ENCODE assay signal across 1 cellular context in the genomic region with DNA sequence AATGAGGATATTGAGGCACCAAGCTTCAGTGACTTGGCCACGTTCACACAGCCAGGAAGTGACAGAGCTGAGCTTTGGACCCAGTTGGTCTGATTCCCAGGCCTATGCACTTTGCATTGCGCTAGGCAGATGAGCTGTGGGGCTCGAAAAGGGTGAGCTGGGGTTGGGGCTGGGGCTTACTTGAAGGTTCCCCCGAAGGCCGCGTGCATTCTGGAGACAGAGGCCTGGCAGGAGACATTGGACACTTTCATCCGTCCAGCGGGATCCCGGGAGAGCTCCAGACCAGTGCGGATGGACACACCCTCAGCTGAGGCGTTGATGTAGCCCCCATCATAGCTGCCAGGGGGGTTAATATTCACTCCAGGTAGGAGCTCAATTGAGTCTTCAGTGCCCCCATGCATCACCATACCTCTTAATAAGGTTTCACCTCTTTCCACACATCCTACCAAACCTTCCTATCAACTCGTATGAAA.
TF ChIP-seq lines count a peak whose summit lies in the region.

No MANE protein-coding gene starts in this region.

TF ChIP-seq in HepG2, 621 proteins besides CTCF, POLR2A, EP300 and RAD21 (continued from another document and continues in another):
- TF ChIP-seq, protein P1, sequence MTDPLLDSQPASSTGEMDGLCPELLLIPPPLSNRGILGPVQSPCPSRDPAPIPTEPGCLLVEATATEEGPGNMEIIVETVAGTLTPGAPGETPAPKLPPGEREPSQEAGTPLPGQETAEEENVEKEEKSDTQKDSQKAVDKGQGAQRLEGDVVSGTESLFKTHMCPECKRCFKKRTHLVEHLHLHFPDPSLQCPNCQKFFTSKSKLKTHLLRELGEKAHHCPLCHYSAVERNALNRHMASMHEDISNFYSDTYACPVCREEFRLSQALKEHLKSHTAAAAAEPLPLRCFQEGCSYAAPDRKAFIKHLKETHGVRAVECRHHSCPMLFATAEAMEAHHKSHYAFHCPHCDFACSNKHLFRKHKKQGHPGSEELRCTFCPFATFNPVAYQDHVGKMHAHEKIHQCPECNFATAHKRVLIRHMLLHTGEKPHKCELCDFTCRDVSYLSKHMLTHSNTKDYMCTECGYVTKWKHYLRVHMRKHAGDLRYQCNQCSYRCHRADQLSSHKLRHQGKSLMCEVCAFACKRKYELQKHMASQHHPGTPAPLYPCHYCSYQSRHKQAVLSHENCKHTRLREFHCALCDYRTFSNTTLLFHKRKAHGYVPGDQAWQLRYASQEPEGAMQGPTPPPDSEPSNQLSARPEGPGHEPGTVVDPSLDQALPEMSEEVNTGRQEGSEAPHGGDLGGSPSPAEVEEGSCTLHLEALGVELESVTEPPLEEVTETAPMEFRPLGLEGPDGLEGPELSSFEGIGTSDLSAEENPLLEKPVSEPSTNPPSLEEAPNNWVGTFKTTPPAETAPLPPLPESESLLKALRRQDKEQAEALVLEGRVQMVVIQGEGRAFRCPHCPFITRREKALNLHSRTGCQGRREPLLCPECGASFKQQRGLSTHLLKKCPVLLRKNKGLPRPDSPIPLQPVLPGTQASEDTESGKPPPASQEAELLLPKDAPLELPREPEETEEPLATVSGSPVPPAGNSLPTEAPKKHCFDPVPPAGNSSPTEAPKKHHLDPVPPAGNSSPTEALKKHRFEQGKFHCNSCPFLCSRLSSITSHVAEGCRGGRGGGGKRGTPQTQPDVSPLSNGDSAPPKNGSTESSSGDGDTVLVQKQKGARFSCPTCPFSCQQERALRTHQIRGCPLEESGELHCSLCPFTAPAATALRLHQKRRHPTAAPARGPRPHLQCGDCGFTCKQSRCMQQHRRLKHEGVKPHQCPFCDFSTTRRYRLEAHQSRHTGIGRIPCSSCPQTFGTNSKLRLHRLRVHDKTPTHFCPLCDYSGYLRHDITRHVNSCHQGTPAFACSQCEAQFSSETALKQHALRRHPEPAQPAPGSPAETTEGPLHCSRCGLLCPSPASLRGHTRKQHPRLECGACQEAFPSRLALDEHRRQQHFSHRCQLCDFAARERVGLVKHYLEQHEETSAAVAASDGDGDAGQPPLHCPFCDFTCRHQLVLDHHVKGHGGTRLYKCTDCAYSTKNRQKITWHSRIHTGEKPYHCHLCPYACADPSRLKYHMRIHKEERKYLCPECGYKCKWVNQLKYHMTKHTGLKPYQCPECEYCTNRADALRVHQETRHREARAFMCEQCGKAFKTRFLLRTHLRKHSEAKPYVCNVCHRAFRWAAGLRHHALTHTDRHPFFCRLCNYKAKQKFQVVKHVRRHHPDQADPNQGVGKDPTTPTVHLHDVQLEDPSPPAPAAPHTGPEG (CRISPR knock-in tag; IDR thresholded peaks at IDR 0.05) = no peak
- TF ChIP-seq KLF6 (CRISPR knock-in tag; IDR thresholded peaks at IDR 0.05) (0 out of 2 replicates have a peak, but pooled peaks have one; percentile 17), PAF1 (CRISPR knock-in tag; IDR thresholded peaks at IDR 0.05) (no peak), DMAP1 (CRISPR knock-in tag; IDR thresholded peaks at IDR 0.05) (peak; percentile 81), NR1H2 (CRISPR knock-in tag; IDR thresholded peaks at IDR 0.05; ENCODE audit: borderline replicate concordance, low read depth) (peak; percentile 84; the same call in 1 of the 2 replicates), ZBTB42 (CRISPR knock-in tag; IDR thresholded peaks at IDR 0.05) (no peak; the same call in 1 of the 2 replicates), FOXK2 (IDR thresholded peaks at IDR 0.05) (no peak), HOXD1 (CRISPR knock-in tag; IDR thresholded peaks at IDR 0.05) (no peak), ISL2 (CRISPR knock-in tag; IDR thresholded peaks at IDR 0.05) (peak; percentile 66; the same call in 1 of the 2 replicates), ZNF552 (CRISPR knock-in tag; IDR thresholded peaks at IDR 0.05; ENCODE audit: borderline replicate concordance) (0 out of 2 replicates have a peak, but pooled peaks have one; percentile 67), DPF2 (CRISPR knock-in tag; IDR thresholded peaks at IDR 0.05; ENCODE audit: borderline replicate concordance, low read depth) (peak; percentile 7; the same call in 1 of the 2 replicates), ZNF788 (CRISPR knock-in tag; IDR thresholded peaks at IDR 0.05; ENCODE audit: borderline replicate concordance) (peak; percentile 49; the same call in 1 of the 2 replicates), RFX5 (IDR thresholded peaks at IDR 0.05; ENCODE audit: low read depth, low read length) (0 out of 2 replicates have a peak, but pooled peaks have one; percentile 19), EHMT2 (IDR thresholded peaks at IDR 0.05; ENCODE audit: borderline replicate concordance, low read depth, low read length) (no peak), MEF2D (CRISPR knock-in tag; IDR thresholded peaks at IDR 0.05) (peak; percentile 75), ZNF484 (CRISPR knock-in tag; IDR thresholded peaks at IDR 0.05; ENCODE audit: borderline replicate concordance, low read depth) (no peak), KDM5A (IDR thresholded peaks at IDR 0.05; ENCODE audit: borderline replicate concordance, low read length) (no peak), ZMYM4 (CRISPR knock-in tag; IDR thresholded peaks at IDR 0.05) (peak; percentile 68), YEATS2 (CRISPR knock-in tag; IDR thresholded peaks at IDR 0.05; ENCODE audit: borderline replicate concordance) (0 out of 2 replicates have a peak, but pooled peaks have one; percentile 2), CEBPG (CRISPR knock-in tag; IDR thresholded peaks at IDR 0.05) (peak; percentile 64), BCL6 (CRISPR knock-in tag; IDR thresholded peaks at IDR 0.05) (peak; percentile 52), PPARG (CRISPR knock-in tag; conservative IDR thresholded peaks at IDR 0.05) (peak; percentile 51; the same call in 1 of the 2 replicates), ZFP90 (CRISPR knock-in tag; IDR thresholded peaks at IDR 0.05; ENCODE audit: borderline replicate concordance) (0 out of 2 replicates have a peak, but pooled peaks have one; percentile 47), NCOA2 (CRISPR knock-in tag; IDR thresholded peaks at IDR 0.05) (peak; percentile 66), ZNF430 (CRISPR knock-in tag; IDR thresholded peaks at IDR 0.05) (peak; percentile 63; the same call in 1 of the 2 replicates), ZMAT3 (CRISPR knock-in tag; conservative IDR thresholded peaks at IDR 0.05) (0 out of 2 replicates have a peak, but pooled peaks have one; percentile 13)
- TF ChIP-seq, protein P2, sequence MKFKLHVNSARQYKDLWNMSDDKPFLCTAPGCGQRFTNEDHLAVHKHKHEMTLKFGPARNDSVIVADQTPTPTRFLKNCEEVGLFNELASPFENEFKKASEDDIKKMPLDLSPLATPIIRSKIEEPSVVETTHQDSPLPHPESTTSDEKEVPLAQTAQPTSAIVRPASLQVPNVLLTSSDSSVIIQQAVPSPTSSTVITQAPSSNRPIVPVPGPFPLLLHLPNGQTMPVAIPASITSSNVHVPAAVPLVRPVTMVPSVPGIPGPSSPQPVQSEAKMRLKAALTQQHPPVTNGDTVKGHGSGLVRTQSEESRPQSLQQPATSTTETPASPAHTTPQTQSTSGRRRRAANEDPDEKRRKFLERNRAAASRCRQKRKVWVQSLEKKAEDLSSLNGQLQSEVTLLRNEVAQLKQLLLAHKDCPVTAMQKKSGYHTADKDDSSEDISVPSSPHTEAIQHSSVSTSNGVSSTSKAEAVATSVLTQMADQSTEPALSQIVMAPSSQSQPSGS (CRISPR knock-in tag; IDR thresholded peaks at IDR 0.05) = no peak
- TF ChIP-seq, protein P3, sequence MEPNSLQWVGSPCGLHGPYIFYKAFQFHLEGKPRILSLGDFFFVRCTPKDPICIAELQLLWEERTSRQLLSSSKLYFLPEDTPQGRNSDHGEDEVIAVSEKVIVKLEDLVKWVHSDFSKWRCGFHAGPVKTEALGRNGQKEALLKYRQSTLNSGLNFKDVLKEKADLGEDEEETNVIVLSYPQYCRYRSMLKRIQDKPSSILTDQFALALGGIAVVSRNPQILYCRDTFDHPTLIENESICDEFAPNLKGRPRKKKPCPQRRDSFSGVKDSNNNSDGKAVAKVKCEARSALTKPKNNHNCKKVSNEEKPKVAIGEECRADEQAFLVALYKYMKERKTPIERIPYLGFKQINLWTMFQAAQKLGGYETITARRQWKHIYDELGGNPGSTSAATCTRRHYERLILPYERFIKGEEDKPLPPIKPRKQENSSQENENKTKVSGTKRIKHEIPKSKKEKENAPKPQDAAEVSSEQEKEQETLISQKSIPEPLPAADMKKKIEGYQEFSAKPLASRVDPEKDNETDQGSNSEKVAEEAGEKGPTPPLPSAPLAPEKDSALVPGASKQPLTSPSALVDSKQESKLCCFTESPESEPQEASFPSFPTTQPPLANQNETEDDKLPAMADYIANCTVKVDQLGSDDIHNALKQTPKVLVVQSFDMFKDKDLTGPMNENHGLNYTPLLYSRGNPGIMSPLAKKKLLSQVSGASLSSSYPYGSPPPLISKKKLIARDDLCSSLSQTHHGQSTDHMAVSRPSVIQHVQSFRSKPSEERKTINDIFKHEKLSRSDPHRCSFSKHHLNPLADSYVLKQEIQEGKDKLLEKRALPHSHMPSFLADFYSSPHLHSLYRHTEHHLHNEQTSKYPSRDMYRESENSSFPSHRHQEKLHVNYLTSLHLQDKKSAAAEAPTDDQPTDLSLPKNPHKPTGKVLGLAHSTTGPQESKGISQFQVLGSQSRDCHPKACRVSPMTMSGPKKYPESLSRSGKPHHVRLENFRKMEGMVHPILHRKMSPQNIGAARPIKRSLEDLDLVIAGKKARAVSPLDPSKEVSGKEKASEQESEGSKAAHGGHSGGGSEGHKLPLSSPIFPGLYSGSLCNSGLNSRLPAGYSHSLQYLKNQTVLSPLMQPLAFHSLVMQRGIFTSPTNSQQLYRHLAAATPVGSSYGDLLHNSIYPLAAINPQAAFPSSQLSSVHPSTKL (CRISPR knock-in tag; IDR thresholded peaks at IDR 0.05) = peak; percentile 71
- TF ChIP-seq, protein P4, sequence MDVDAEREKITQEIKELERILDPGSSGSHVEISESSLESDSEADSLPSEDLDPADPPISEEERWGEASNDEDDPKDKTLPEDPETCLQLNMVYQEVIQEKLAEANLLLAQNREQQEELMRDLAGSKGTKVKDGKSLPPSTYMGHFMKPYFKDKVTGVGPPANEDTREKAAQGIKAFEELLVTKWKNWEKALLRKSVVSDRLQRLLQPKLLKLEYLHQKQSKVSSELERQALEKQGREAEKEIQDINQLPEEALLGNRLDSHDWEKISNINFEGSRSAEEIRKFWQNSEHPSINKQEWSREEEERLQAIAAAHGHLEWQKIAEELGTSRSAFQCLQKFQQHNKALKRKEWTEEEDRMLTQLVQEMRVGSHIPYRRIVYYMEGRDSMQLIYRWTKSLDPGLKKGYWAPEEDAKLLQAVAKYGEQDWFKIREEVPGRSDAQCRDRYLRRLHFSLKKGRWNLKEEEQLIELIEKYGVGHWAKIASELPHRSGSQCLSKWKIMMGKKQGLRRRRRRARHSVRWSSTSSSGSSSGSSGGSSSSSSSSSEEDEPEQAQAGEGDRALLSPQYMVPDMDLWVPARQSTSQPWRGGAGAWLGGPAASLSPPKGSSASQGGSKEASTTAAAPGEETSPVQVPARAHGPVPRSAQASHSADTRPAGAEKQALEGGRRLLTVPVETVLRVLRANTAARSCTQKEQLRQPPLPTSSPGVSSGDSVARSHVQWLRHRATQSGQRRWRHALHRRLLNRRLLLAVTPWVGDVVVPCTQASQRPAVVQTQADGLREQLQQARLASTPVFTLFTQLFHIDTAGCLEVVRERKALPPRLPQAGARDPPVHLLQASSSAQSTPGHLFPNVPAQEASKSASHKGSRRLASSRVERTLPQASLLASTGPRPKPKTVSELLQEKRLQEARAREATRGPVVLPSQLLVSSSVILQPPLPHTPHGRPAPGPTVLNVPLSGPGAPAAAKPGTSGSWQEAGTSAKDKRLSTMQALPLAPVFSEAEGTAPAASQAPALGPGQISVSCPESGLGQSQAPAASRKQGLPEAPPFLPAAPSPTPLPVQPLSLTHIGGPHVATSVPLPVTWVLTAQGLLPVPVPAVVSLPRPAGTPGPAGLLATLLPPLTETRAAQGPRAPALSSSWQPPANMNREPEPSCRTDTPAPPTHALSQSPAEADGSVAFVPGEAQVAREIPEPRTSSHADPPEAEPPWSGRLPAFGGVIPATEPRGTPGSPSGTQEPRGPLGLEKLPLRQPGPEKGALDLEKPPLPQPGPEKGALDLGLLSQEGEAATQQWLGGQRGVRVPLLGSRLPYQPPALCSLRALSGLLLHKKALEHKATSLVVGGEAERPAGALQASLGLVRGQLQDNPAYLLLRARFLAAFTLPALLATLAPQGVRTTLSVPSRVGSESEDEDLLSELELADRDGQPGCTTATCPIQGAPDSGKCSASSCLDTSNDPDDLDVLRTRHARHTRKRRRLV (CRISPR knock-in tag; IDR thresholded peaks at IDR 0.05) = 0 out of 2 replicates have a peak, but pooled peaks have one; percentile 54
- TF ChIP-seq, protein P5, sequence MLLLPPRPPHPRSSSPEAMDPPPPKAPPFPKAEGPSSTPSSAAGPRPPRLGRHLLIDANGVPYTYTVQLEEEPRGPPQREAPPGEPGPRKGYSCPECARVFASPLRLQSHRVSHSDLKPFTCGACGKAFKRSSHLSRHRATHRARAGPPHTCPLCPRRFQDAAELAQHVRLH (CRISPR knock-in tag; IDR thresholded peaks at IDR 0.05; ENCODE audit: borderline replicate concordance, low read depth) = 0 out of 2 replicates have a peak, but pooled peaks have one; percentile 17
- TF ChIP-seq, protein P6, sequence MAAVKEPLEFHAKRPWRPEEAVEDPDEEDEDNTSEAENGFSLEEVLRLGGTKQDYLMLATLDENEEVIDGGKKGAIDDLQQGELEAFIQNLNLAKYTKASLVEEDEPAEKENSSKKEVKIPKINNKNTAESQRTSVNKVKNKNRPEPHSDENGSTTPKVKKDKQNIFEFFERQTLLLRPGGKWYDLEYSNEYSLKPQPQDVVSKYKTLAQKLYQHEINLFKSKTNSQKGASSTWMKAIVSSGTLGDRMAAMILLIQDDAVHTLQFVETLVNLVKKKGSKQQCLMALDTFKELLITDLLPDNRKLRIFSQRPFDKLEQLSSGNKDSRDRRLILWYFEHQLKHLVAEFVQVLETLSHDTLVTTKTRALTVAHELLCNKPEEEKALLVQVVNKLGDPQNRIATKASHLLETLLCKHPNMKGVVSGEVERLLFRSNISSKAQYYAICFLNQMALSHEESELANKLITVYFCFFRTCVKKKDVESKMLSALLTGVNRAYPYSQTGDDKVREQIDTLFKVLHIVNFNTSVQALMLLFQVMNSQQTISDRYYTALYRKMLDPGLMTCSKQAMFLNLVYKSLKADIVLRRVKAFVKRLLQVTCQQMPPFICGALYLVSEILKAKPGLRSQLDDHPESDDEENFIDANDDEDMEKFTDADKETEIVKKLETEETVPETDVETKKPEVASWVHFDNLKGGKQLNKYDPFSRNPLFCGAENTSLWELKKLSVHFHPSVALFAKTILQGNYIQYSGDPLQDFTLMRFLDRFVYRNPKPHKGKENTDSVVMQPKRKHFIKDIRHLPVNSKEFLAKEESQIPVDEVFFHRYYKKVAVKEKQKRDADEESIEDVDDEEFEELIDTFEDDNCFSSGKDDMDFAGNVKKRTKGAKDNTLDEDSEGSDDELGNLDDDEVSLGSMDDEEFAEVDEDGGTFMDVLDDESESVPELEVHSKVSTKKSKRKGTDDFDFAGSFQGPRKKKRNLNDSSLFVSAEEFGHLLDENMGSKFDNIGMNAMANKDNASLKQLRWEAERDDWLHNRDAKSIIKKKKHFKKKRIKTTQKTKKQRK (IDR thresholded peaks at IDR 0.05; ENCODE audit: low read length) = no peak
- TF ChIP-seq, protein P7, sequence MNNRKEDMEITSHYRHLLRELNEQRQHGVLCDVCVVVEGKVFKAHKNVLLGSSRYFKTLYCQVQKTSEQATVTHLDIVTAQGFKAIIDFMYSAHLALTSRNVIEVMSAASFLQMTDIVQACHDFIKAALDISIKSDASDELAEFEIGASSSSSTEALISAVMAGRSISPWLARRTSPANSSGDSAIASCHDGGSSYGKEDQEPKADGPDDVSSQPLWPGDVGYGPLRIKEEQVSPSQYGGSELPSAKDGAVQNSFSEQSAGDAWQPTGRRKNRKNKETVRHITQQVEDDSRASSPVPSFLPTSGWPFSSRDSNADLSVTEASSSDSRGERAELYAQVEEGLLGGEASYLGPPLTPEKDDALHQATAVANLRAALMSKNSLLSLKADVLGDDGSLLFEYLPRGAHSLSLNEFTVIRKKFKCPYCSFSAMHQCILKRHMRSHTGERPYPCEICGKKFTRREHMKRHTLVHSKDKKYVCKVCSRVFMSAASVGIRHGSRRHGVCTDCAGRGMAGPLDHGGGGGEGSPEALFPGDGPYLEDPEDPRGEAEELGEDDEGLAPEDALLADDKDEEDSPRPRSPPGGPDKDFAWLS (CRISPR knock-in tag; IDR thresholded peaks at IDR 0.05; ENCODE audit: borderline replicate concordance) = no peak
